ENCODE assay signal across 28 cellular contexts in genomic region chr11:37370817-37371216, GRCh38.
DNase-seq lines count a peak whose midpoint lies in the region; ATAC-seq and TF ChIP-seq lines count a peak whose summit lies in the region.
"Had no signal": no experiment of that assay in that cellular context is flagged by ENCODE, and none has a peak within 500 bp of the region (broad histone marks: within the 10 kb centered on the region; RNA-seq: fewer than 3 reads in every experiment).

No MANE protein-coding gene starts in this region.

- H3K27ac ChIP-seq in PC-9 (no peak overlapping the region), brain microvascular endothelial cell (no peak overlapping the region), lower lobe of right lung (no peak overlapping the region)
- H3K27ac ChIP-seq: 22Rv1, C4-2B, SK-N-MC had no signal

- no peaks in the 10 kb centered on the region for H3K27me3 ChIP-seq in PC-9 (ENCODE audit: insufficient read depth, low read depth)
- H3K27me3 ChIP-seq in brain microvascular endothelial cell (replicated peaks): no peaks in the 10 kb centered on the region
- no peaks in the 10 kb centered on the region for H3K27me3 ChIP-seq in lower lobe of right lung (ENCODE audit: low read depth)

- ATAC-seq in lower lobe of right lung: peak; percentile 63 to 66
- no peak for ATAC-seq in HG02642 (IDR thresholded peaks at IDR 0.05; ENCODE audit: poor library complexity, unreplicated experiment)
- no peak for ATAC-seq in GM19324 (IDR thresholded peaks at IDR 0.05; ENCODE audit: low FRiP score, unreplicated experiment)
- ATAC-seq: CD8-positive, alpha-beta T cell had no signal

- H3F3A ChIP-seq in PC-9 (ENCODE audit: insufficient read depth, low read depth): no peaks in the 10 kb centered on the region

- H3K79me2 ChIP-seq in PC-9 (ENCODE audit: low read depth): no peaks in the 10 kb centered on the region

- 0 out of 2 replicates have a peak, but pooled peaks cover 5% of the 10 kb centered on the region for H3K4me1 ChIP-seq in PC-9 (replicated peaks; ENCODE audit: insufficient read depth)
- no peaks in the 10 kb centered on the region for H3K4me1 ChIP-seq in lower lobe of right lung
- H3K4me1 ChIP-seq: Caco-2 had no signal

- peak overlapping the region; percentile 9; the same call in 1 of the 2 replicates for H3K4me2 ChIP-seq in PC-9

- intact Hi-C loops in PC-9 (cut with micrococcal nuclease; ENCODE audit: unreplicated experiment) (no loop called here), lower lobe of right lung (cut with DNase I) (no loop called here)

- H3K4me3 ChIP-seq in PC-9 (no peak overlapping the region), brain microvascular endothelial cell (ENCODE audit: low read depth, low read length) (no peak overlapping the region), lower lobe of right lung (no peak overlapping the region)
- H3K4me3 ChIP-seq: SK-N-MC had no signal

- H3K9me3 ChIP-seq in PC-9 (ENCODE audit: insufficient read depth, low read depth) (no peaks in the 10 kb centered on the region), lower lobe of right lung (peaks cover 6% of the 10 kb centered on the region)
- H3K9me3 ChIP-seq: Caco-2 had no signal

- H3K9me2 ChIP-seq in PC-9 (ENCODE audit: insufficient read depth): no peaks in the 10 kb centered on the region

- TF ChIP-seq CTCF in PC-9 (conservative IDR thresholded peaks at IDR 0.05) (no peak), brain microvascular endothelial cell (IDR thresholded peaks at IDR 0.05; ENCODE audit: low read depth, low read length, missing control alignments) (no peak), lower lobe of right lung (IDR thresholded peaks at IDR 0.05) (no peak)

- no peak overlapping the region for H2AFZ ChIP-seq in PC-9

- H3K36me3 ChIP-seq in PC-9 (ENCODE audit: low read depth) (no peaks in the 10 kb centered on the region), brain microvascular endothelial cell (replicated peaks) (no peaks in the 10 kb centered on the region), lower lobe of right lung (no peaks in the 10 kb centered on the region)

- H4K20me1 ChIP-seq in PC-9 (ENCODE audit: insufficient read depth): no peaks in the 10 kb centered on the region

- DNase-seq in DMS53 (lab: John Stamatoyannopoulos, UW) (peak; percentile 7), DMS53 treated with DMSO at 0.1 percent for 48 hours (lab: John Stamatoyannopoulos, UW; ENCODE audit: unreplicated experiment) (no peak), PC-9 (no peak), brain microvascular endothelial cell (peak; percentile 27), lower lobe of right lung (no peak)
- DNase-seq in activated CD8-positive, alpha-beta memory T cell treated with anti-CD3 and anti-CD28 coated beads, Interleukin-2, amount 50 U/mL, for 4 hours: no peak
- DNase-seq: Caco-2; CD8-positive, alpha-beta T cell; DMS79 treated with DMSO at 0.1 percent for 48 hours; GF-D8; H9; IMR-90; KG1; NCI-H1092 treated with DMSO at 0.1 percent for 48 hours; NCI-H1436; NCI-H187; NCI-H2081 treated with DMSO at 0.1 percent for 48 hours; NCI-H2171; NCI-H345; NCI-H524; NCI-H748 treated with DMSO at 0.1 percent for 48 hours; Right ventricle myocardium superior; RPMI8226 had no signal

- CTCF ChIA-PET in PC-9 (lab: Charles Lee): no interaction called here

- no TSS peak for BruUV-seq in PC-9 (replicated peaks; lab: Mats Ljungman, UMichigan)

- in situ Hi-C loops in brain microvascular endothelial cell (cut with HindIII; ENCODE audit: low pct_ligation_motif_present, low sequenced_read_pairs): no loop called here

- POLR2A ChIA-PET in PC-9 (lab: Charles Lee; ENCODE audit: unreplicated experiment): no interaction called here

Comparison
In these comparisons a context has a peak if more than half of its experiments do, and no peak if none do; other contexts are left out.
1. DNase-seq: peak in DMS53 (single experiment) and brain microvascular endothelial cell (single experiment); none in DMS53 treated with DMSO at 0.1 percent for 48 hours (single experiment), PC-9 (0 of 2), lower lobe of right lung (single experiment) and activated CD8-positive, alpha-beta memory T cell treated with anti-CD3 and anti-CD28 coated beads, Interleukin-2, amount 50 U/mL, for 4 hours (single experiment).
2. ATAC-seq: peak in lower lobe of right lung (2 of 2); none in HG02642 (single experiment) and GM19324 (single experiment).